In the genomic region with DNA sequence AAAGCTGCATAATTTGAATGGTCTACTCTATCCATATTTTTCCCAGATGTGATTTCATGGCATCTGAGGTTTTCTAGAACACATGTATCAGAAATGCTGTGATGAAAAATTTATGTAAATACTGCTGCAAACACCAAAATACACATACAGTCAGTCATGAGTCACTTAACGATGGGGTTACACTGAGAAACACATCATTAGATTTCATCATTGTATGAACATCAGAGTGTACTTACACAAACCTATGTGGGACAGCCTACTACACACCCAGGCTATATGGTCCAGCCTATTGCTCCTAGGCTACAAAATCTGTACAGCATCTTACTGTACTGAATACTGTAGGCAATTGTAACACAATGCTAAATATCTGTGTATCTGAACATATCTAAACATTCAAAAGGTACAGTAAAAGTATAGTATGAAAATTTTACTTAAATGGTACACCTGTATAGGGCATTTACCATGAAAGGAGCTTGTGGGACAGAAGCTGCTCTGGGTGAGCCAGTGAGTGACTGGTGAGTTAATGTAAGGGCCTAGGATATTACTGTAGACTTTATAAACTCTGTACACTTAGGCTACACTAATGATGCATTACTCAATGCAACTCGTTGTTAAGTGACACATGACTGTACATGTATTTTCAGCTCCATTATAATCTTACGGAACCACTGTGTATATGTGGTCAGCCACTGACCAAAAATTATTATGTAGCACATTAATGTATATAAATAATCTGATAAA, we compare ENCODE assay signal across 1 cellular context.
A peak's percentile ranks its signal among the peaks of the same experiment; 100 is the strongest.
TF ChIP-seq lines count a peak whose summit lies in the region.

No MANE protein-coding gene starts in this region.

TF ChIP-seq in HEK293, 187 proteins besides CTCF, POLR2A, EP300 and RAD21 (continued from another document):
- TF ChIP-seq, protein P1, sequence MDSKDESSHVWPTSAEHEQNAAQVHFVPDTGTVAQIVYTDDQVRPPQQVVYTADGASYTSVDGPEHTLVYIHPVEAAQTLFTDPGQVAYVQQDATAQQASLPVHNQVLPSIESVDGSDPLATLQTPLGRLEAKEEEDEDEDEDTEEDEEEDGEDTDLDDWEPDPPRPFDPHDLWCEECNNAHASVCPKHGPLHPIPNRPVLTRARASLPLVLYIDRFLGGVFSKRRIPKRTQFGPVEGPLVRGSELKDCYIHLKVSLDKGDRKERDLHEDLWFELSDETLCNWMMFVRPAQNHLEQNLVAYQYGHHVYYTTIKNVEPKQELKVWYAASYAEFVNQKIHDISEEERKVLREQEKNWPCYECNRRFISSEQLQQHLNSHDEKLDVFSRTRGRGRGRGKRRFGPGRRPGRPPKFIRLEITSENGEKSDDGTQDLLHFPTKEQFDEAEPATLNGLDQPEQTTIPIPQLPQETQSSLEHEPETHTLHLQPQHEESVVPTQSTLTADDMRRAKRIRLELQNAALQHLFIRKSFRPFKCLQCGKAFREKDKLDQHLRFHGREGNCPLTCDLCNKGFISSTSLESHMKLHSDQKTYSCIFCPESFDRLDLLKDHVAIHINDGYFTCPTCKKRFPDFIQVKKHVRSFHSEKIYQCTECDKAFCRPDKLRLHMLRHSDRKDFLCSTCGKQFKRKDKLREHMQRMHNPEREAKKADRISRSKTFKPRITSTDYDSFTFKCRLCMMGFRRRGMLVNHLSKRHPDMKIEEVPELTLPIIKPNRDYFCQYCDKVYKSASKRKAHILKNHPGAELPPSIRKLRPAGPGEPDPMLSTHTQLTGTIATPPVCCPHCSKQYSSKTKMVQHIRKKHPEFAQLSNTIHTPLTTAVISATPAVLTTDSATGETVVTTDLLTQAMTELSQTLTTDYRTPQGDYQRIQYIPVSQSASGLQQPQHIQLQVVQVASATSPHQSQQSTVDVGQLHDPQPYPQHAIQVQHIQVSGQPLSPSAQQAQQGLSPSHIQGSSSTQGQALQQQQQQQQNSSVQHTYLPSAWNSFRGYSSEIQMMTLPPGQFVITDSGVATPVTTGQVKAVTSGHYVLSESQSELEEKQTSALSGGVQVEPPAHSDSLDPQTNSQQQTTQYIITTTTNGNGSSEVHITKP (tag by site-specific recombination; IDR thresholded peaks at IDR 0.05): peak; percentile 45; the same call in 1 of the 2 replicates
- TF ChIP-seq ZNF23 (tag by site-specific recombination; IDR thresholded peaks at IDR 0.05; ENCODE audit: borderline replicate concordance): no peak
- no peak for TF ChIP-seq ZNF423 (tag by site-specific recombination; IDR thresholded peaks at IDR 0.05)
- no peak for TF ChIP-seq ZEB2 (tag by site-specific recombination; IDR thresholded peaks at IDR 0.05)
TF ChIP-seq in HEK293: peak in this region for 2.
